ENCODE assay signal across 11 cellular contexts in the genomic region with DNA sequence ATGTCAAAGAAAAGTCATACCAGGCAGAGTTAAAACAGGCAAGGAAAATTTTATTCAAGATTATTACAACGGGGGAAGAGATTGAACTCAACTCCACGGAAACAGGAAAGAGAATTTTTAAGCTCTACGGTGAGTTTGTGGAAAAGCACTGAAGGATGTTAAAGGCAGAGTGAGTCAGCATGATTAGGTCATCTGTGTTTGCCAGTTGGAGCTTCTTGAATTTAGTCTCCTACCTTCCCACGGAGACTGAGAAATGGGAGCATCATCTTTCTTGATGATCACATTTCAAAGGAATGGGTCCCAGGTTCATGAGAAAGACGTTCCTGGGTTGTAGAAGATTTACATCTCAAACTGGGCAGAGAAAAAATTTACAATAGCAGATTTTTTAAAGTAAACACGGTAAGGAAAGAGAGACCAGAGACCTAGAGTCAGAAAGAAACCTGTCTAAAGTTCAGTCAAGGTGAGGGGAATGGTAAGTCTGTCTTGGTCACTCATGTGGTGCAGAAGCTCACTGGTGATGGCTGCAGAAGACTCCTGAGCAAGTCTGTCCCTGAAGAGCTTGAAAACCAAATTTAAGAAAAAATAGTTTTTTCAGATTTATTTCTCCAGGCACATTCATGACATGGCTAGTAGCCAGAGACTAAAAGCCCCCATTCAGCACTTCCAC.
DNase-seq lines count a peak whose midpoint lies in the region; ATAC-seq and TF ChIP-seq lines count a peak whose summit lies in the region.
"Had no signal": no experiment of that assay in that cellular context is flagged by ENCODE, and none has a peak within 500 bp of the region (broad histone marks: within the 10 kb centered on the region; RNA-seq: fewer than 3 reads in every experiment).

No MANE protein-coding gene starts in this region.

- H3K36me3 ChIP-seq in HEK293 (ENCODE audit: control insufficient read depth in 2 of 2, insufficient read depth in 1 of 2, low read length in 2 of 2), result no peaks in the 10 kb centered on the region

- DNase-seq in A172 (ENCODE audit: low spot score) (peak; percentile 82), T1000 (lab: John Stamatoyannopoulos, UW) (peak; percentile 6), foreskin fibroblast (peak; percentile 30 to 69), NCI-H2029 treated with DMSO at 0.1 percent for 48 hours (lab: John Stamatoyannopoulos, UW) (no peak)
- DNase-seq: activated T-cell treated with anti-CD3 and anti-CD28 coated beads, Interleukin-2, amount 50 U/mL, for 72 hours; posterior cingulate gyrus had no signal

- TF ChIP-seq CTCF in HEK293 (tag by site-specific recombination; IDR thresholded peaks at IDR 0.05) (no peak), foreskin fibroblast (IDR thresholded peaks at IDR 0.05; ENCODE audit: low read depth, low read length) (no peak)

- H3K4me1 ChIP-seq in HEK293 (ENCODE audit: control insufficient read depth, insufficient read depth, low read length), result no peaks in the 10 kb centered on the region

- POLR2A ChIA-PET in HEK293 (lab: Yijun Ruan, JAX), result no interaction called here

- CTCF ChIA-PET in HEK293 (lab: Yijun Ruan, JAX), result interaction anchor here (1.3 kb wide), 1 partner anchor 20 kb away, joined by 3 read pairs; no protein-coding TSS in a partner anchor

- H3K9me3 ChIP-seq in HEK293 (ENCODE audit: control insufficient read depth, insufficient read depth, low read depth, low read length), result no peaks in the 10 kb centered on the region

- ATAC-seq in GM18502 (IDR thresholded peaks at IDR 0.05; ENCODE audit: poor library complexity, unreplicated experiment) (no peak), HG02763 (IDR thresholded peaks at IDR 0.05; ENCODE audit: unreplicated experiment) (no peak), HG02678 (IDR thresholded peaks at IDR 0.05; ENCODE audit: unreplicated experiment) (no peak)
- ATAC-seq: activated T-cell treated with anti-CD3 and anti-CD28 coated beads, Interleukin-2, amount 50 U/mL, for 72 hours had no signal

- H3K27ac ChIP-seq in HEK293 (ENCODE audit: extremely low read depth, low read depth, low read length), result no peak overlapping the region

- H3K4me3 ChIP-seq in HEK293 (ENCODE audit: low read depth, low read length), result no peak overlapping the region
- H3K4me3 ChIP-seq in foreskin fibroblast (ENCODE audit: low read depth in 1 of 2, low read length in 2 of 2), result no peak overlapping the region
- H3K4me3 ChIP-seq: lung had no signal

TF ChIP-seq in HEK293, 187 proteins besides CTCF, POLR2A, EP300 and RAD21 (continues in another document):
- TF ChIP-seq ZNF837 (tag by site-specific recombination; IDR thresholded peaks at IDR 0.05), result no peak
- no peak for TF ChIP-seq ZNF521 (tag by site-specific recombination; IDR thresholded peaks at IDR 0.05)
- no peak for TF ChIP-seq ZBTB6 (tag by site-specific recombination; IDR thresholded peaks at IDR 0.05)
- TF ChIP-seq ZNF560 (tag by site-specific recombination; IDR thresholded peaks at IDR 0.05; ENCODE audit: borderline replicate concordance), result no peak
- TF ChIP-seq, protein P1, sequence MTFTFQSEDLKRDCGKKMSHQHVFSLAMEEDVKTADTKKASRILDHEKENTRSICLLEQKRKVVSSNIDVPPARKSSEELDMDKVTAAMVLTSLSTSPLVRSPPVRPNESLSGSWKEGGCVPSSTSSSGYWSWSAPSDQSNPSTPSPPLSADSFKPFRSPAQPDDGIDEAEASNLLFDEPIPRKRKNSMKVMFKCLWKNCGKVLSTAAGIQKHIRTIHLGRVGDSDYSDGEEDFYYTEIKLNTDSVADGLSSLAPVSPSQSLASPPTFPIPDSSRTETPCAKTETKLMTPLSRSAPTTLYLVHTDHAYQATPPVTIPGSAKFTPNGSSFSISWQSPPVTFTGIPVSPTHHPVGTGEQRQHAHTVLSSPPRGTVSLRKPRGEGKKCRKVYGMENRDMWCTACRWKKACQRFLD (tag by site-specific recombination; IDR thresholded peaks at IDR 0.05), result no peak
- TF ChIP-seq ZNF302 (tag by site-specific recombination; IDR thresholded peaks at IDR 0.05; ENCODE audit: low read depth), result no peak
- peak; percentile 45; the same call in 1 of the 2 replicates for TF ChIP-seq ZNF335 (tag by site-specific recombination; conservative IDR thresholded peaks at IDR 0.05)
- no peak for TF ChIP-seq ZNF239 (tag by site-specific recombination; IDR thresholded peaks at IDR 0.05)
- TF ChIP-seq ZNF112 (tag by site-specific recombination; IDR thresholded peaks at IDR 0.05), result no peak
- no peak for TF ChIP-seq ZNF777 (tag by site-specific recombination; IDR thresholded peaks at IDR 0.05; ENCODE audit: borderline replicate concordance)
- TF ChIP-seq, protein P2, sequence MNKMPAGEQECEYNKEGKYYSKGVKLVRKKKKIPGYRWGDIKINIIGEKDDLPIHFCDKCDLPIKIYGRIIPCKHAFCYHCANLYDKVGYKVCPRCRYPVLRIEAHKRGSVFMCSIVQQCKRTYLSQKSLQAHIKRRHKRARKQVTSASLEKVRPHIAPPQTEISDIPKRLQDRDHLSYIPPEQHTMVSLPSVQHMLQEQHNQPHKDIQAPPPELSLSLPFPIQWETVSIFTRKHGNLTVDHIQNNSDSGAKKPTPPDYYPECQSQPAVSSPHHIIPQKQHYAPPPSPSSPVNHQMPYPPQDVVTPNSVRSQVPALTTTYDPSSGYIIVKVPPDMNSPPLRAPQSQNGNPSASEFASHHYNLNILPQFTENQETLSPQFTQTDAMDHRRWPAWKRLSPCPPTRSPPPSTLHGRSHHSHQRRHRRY (tag by site-specific recombination; IDR thresholded peaks at IDR 0.05), result no peak
- no peak for TF ChIP-seq HOXA7 (CRISPR knock-in tag; IDR thresholded peaks at IDR 0.05; ENCODE audit: borderline replicate concordance)
- peak; percentile 49 for TF ChIP-seq ZNF518A (tag by site-specific recombination; conservative IDR thresholded peaks at IDR 0.05; ENCODE audit: low read depth)
- TF ChIP-seq SALL2 (tag by site-specific recombination; IDR thresholded peaks at IDR 0.05; ENCODE audit: borderline replicate concordance), result no peak
- TF ChIP-seq ZNF76 (tag by site-specific recombination; IDR thresholded peaks at IDR 0.05; ENCODE audit: borderline replicate concordance, low read depth), result no peak
- no peak for TF ChIP-seq ZNF626 (tag by site-specific recombination; IDR thresholded peaks at IDR 0.05)
- no peak for TF ChIP-seq ZNF529 (tag by site-specific recombination; IDR thresholded peaks at IDR 0.05; ENCODE audit: insufficient replicate concordance)
- no peak for TF ChIP-seq ZNF658 (tag by site-specific recombination; IDR thresholded peaks at IDR 0.05)
- TF ChIP-seq ZBTB8A (tag by site-specific recombination; IDR thresholded peaks at IDR 0.05), result no peak
- no peak for TF ChIP-seq ZNF211 (tag by site-specific recombination; IDR thresholded peaks at IDR 0.05; ENCODE audit: low read depth)
- TF ChIP-seq ZNF544 (tag by site-specific recombination; IDR thresholded peaks at IDR 0.05), result no peak
